Comparison of ENCODE assay signal across 24 cellular contexts in the genomic region with DNA sequence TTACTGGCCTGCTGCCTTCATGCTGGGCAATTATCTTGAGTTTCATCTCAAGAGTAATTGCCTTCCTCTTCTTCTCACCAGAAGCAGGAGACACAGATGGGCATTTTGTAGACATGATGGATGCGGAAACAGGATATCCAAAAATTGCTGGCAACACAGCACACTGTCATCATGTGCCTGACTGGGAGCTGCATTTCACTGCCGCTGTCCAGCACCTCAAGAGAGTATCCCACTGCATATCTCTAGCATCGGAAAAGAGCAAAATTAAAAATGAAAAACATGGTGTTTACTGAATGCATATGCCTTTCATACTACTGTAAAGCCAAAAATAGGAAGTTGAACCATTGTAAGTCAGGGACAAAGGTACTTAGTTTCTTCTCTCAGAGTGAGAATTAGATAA.
"Had no signal": no experiment of that assay in that cellular context is flagged by ENCODE, and none has a peak within 500 bp of the region (broad histone marks: within the 10 kb centered on the region; RNA-seq: fewer than 3 reads in every experiment).

No MANE protein-coding gene starts in this region.

- H3K27ac ChIP-seq: colonic mucosa, VCaP had no signal

- H3K9me3 ChIP-seq: colonic mucosa had no signal

- H3K4me1 ChIP-seq: colonic mucosa had no signal

- H3K4me3 ChIP-seq: colonic mucosa had no signal

- H3K36me3 ChIP-seq: colonic mucosa had no signal

- H3K27me3 ChIP-seq: colonic mucosa had no signal

- DNase-seq: activated CD4-positive, alpha-beta memory T cell treated with anti-CD3 and anti-CD28 coated beads, Interleukin-2, amount 10 ng/mL, durations not matched to agents 7 days and 5 days; activated CD4-positive, alpha-beta T cell treated with anti-CD3 and anti-CD28 coated beads, Interleukin-2, amount 50 U/mL, for 1 hour; activated CD4-positive, CD25-positive, alpha-beta regulatory T cell; activated gamma-delta T cell; activated naive CD4-positive, alpha-beta T cell treated with anti-CD3 and anti-CD28 coated beads for 36 hours; activated T-cell treated with anti-CD3 and anti-CD28 coated beads for 4 hours; activated T-cell treated with anti-CD3 and anti-CD28 coated beads, Interleukin-2, amount 50 U/mL, for 48 hours; anterior cingulate cortex; colonic mucosa; NCI-H1048; NCI-H146; NCI-H187 treated with DMSO at 0.1 percent for 48 hours; NCI-H2081 treated with DMSO at 0.1 percent for 48 hours; NCI-H2227 treated with DMSO at 0.1 percent for 48 hours; NCI-H446 treated with DMSO at 0.1 percent for 48 hours; NCI-H524 treated with DMSO at 0.1 percent for 48 hours; NCI-H748 treated with DMSO at 0.1 percent for 48 hours; OCI-M1; SHP77; T-cell; T-helper 2 cell; T1000 had no signal

- ATAC-seq: activated T-helper 17 cell treated with anti-CD3 and anti-CD28 coated beads, Interleukin-2, amount 50 U/mL, for 72 hours; T-cell had no signal
